ENCODE assay signal across 8 cellular contexts in genomic region chr3:58434990-58435389, GRCh38. TPM values are rescaled to one million over a fixed set of nuclear protein-coding genes. Genes with fewer than 3 reads are reported as not detected.
DNase-seq lines count a peak whose midpoint lies in the region; ATAC-seq, FAIRE-seq and TF ChIP-seq lines count a peak whose summit lies in the region.

No MANE protein-coding gene starts in this region.

- H3K4me2 ChIP-seq in A549, result peak overlapping the region; percentile 73

- no peak for FAIRE-seq in A549 (lab: Jason Lieb, UNC)

- DNase-seq in A549 (ENCODE audit: low read depth in 1 of 2, low spot score in 1 of 2) (peak in 1 of 2 experiments; percentile 11), chondrocyte (ENCODE audit: low spot score) (no peak), right lobe of liver (no peak), DMS79 treated with DMSO at 0.1 percent for 48 hours (lab: John Stamatoyannopoulos, UW) (no peak), NCI-H1105 treated with DMSO at 0.1 percent for 48 hours (lab: John Stamatoyannopoulos, UW) (no peak), mesenteric fat pad (ENCODE audit: low spot score) (no peak)
- no peak for DNase-seq in stimulated activated CD4-positive, alpha-beta T cell treated with anti-CD3 and anti-CD28 coated beads, Interleukin-15, amount 100 ng/mL, for 24 hours

- POLR2A ChIA-PET in A549 (lab: Yijun Ruan, JAX) (no interaction called here), HEK293 (lab: Yijun Ruan, JAX) (no interaction called here)

- H3K27ac ChIP-seq in A549 (peak overlapping the region in 1 of 2 experiments; percentile 95; a peak in 3 of 6 replicates), HEK293 (ENCODE audit: extremely low read depth, low read depth, low read length) (no peak overlapping the region), right lobe of liver (peak overlapping the region in 2 of 3 donors; percentile 86 to 90)

- intact Hi-C loops in right lobe of liver (cut with DNase I), result no loop called here

- H3K27me3 Mint-ChIP-seq in chondrocyte (ENCODE audit: low read depth), result no peaks in the 10 kb centered on the region

- no peak for TF ChIP-seq EP300 in A549 (IDR thresholded peaks at IDR 0.05)

- no peak for TF ChIP-seq CTCF in A549 (IDR thresholded peaks at IDR 0.05)
- TF ChIP-seq CTCF in HEK293 (tag by site-specific recombination; IDR thresholded peaks at IDR 0.05), result no peak
- no peak for TF ChIP-seq CTCF in chondrocyte (IDR thresholded peaks at IDR 0.05)
- TF ChIP-seq CTCF in right lobe of liver (IDR thresholded peaks at IDR 0.05), result no peak

- ATAC-seq in A549, result no peak; a peak in 1 of 6 replicates
- ATAC-seq in right lobe of liver, result no peak

- no peak overlapping the region for H3K4me3 ChIP-seq in A549
- no peak overlapping the region for H3K4me3 ChIP-seq in HEK293 (ENCODE audit: low read depth, low read length)
- no peak overlapping the region for H3K4me3 ChIP-seq in right lobe of liver

- peak overlapping the region; percentile 42 for H3K4me3 Mint-ChIP-seq in chondrocyte (ENCODE audit: unreplicated experiment)

- H3K36me3 ChIP-seq in HEK293 (ENCODE audit: control insufficient read depth in 2 of 2, insufficient read depth in 1 of 2, low read length in 2 of 2), result peaks cover 13 to 23% of the 10 kb centered on the region in 2 experiments
- H3K36me3 ChIP-seq in right lobe of liver, result peaks cover 0 to 21% (median 12%) of the 10 kb centered on the region in 4 donors

- peaks cover 21% of the 10 kb centered on the region for H3K4me1 ChIP-seq in A549
- H3K4me1 ChIP-seq in HEK293 (ENCODE audit: control insufficient read depth, insufficient read depth, low read length), result no peaks in the 10 kb centered on the region
- H3K4me1 ChIP-seq in right lobe of liver, result peaks cover 0 to 13% (median 8%) of the 10 kb centered on the region in 4 donors

- TF ChIP-seq RAD21 in A549 (conservative IDR thresholded peaks at IDR 0.05 in 1 of 2, IDR thresholded peaks at IDR 0.05 in 1 of 2), result no peak

- no peaks in the 10 kb centered on the region for H3K9me3 Mint-ChIP-seq in chondrocyte (ENCODE audit: low read depth)

- peak overlapping the region; percentile 88 for H3K27ac Mint-ChIP-seq in chondrocyte (ENCODE audit: unreplicated experiment)

- no peaks in the 10 kb centered on the region for H3K27me3 ChIP-seq in right lobe of liver

- WGBS in A549 (ENCODE audit: missing lambda C conversion rate), result 86% methylated on average over 1 of the region's 1 CpG
- 58% methylated on average over 1 of the region's 1 CpG for WGBS in right lobe of liver (ENCODE audit: insufficient coverage, low coverage, low lambda C conversion rate, missing lambda C conversion rate)

- H3K9me3 ChIP-seq in A549, result no peaks in the 10 kb centered on the region
- H3K9me3 ChIP-seq in HEK293 (ENCODE audit: control insufficient read depth, insufficient read depth, low read depth, low read length), result no peaks in the 10 kb centered on the region
- H3K9me3 ChIP-seq in right lobe of liver, result no peaks in the 10 kb centered on the region

- peaks cover 42% of the 10 kb centered on the region for H3K4me1 Mint-ChIP-seq in chondrocyte (ENCODE audit: low read depth)

- H3K36me3 Mint-ChIP-seq in chondrocyte (ENCODE audit: low read depth), result peaks cover 7% of the 10 kb centered on the region

- no peak for TF ChIP-seq POLR2A in A549 (IDR thresholded peaks at IDR 0.05; ENCODE audit: low read length)
- no peak for TF ChIP-seq POLR2A in right lobe of liver (IDR thresholded peaks at IDR 0.05)

- CTCF ChIA-PET in A549 (lab: Yijun Ruan, JAX) (interaction anchor here (2.1 kb wide), 1 partner anchor 57 kb away, joined by 6 read pairs; the partner anchor contains the start of gene KCTD6), HEK293 (lab: Yijun Ruan, JAX) (interaction anchor here (1.7 kb wide), 1 partner anchor 195 kb away, joined by 6 read pairs; no protein-coding TSS in a partner anchor)

TF ChIP-seq in A549, 52 proteins besides CTCF, POLR2A, EP300 and RAD21 (continues in another document):
- TF ChIP-seq, protein P1, sequence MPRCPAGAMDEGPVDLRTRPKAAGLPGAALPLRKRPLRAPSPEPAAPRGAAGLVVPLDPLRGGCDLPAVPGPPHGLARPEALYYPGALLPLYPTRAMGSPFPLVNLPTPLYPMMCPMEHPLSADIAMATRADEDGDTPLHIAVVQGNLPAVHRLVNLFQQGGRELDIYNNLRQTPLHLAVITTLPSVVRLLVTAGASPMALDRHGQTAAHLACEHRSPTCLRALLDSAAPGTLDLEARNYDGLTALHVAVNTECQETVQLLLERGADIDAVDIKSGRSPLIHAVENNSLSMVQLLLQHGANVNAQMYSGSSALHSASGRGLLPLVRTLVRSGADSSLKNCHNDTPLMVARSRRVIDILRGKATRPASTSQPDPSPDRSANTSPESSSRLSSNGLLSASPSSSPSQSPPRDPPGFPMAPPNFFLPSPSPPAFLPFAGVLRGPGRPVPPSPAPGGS (IDR thresholded peaks at IDR 0.05), result no peak
- TF ChIP-seq HDAC2 (IDR thresholded peaks at IDR 0.05), result no peak
- TF ChIP-seq FOSL2 (IDR thresholded peaks at IDR 0.05), result no peak
- TF ChIP-seq FOSL2 (CRISPR knock-in tag; IDR thresholded peaks at IDR 0.05), result no peak
- TF ChIP-seq HOXB5 (CRISPR knock-in tag; IDR thresholded peaks at IDR 0.05), result no peak
- no peak for TF ChIP-seq FOSB (CRISPR knock-in tag; IDR thresholded peaks at IDR 0.05)
- TF ChIP-seq HOXB13 (CRISPR knock-in tag; IDR thresholded peaks at IDR 0.05; ENCODE audit: low read depth), result no peak

TF ChIP-seq in HEK293, 187 proteins besides CTCF, POLR2A, EP300 and RAD21:
- peak; percentile 27; the same call in 1 of the 2 replicates for TF ChIP-seq ZNF600 (tag by site-specific recombination; IDR thresholded peaks at IDR 0.05)
- no peak for TF ChIP-seq ZNF624 (tag by site-specific recombination; IDR thresholded peaks at IDR 0.05)

RNA-seq across cellular contexts. Expression of gene PDHB, which starts 1.4 kb away (rescaled TPM):
- polyA plus RNA-seq in A549 (2011; rRNA removed), result 97.7 and 113 TPM in 2 replicates
- 50.0 and 51.3 TPM in 2 replicates for polyA plus RNA-seq in A549 (2012; cell fraction: cytosol; rRNA removed)
- polyA plus RNA-seq in A549 (2012; cell fraction: nucleus; rRNA removed), result 17.8 and 24.4 TPM in 2 replicates
- 76.9 to 83.4 TPM (median 82.0 TPM) in 3 replicates for polyA plus RNA-seq in A549 (2017; fragmentation: RNase III; extraction: RNeasy Plus Mini Kit Qiagen cat#74134 plus additional on column Dnase treatment)
- polyA minus RNA-seq in A549 (2011; rRNA and poly(A)+ RNA removed), result 32.3 and 36.6 TPM in 2 replicates
- total RNA-seq in chondrocyte, result 80.5 to 97.7 TPM (median 84.7 TPM) in 3 replicates
- 10 to 100 TPM; 35.5 to 70.2 (median 47.3) TPM for total RNA-seq in right lobe of liver
- total RNA-seq in mesenteric fat pad, result 55.2 TPM

RNA-seq across cellular contexts. Expression of gene KCTD6, which starts 56.9 kb away (rescaled TPM):
- polyA plus RNA-seq in A549 (2011; rRNA removed) (24.4 and 24.5 TPM in 2 replicates), A549 (2017; fragmentation: RNase III; extraction: RNeasy Plus Mini Kit Qiagen cat#74134 plus additional on column Dnase treatment) (7.8 to 8.5 TPM (median 8.1 TPM) in 3 replicates)
- 5.2 and 5.8 TPM in 2 replicates for polyA plus RNA-seq in A549 (2012; cell fraction: cytosol; rRNA removed)
- 2.4 and 4.7 TPM in 2 replicates for polyA plus RNA-seq in A549 (2012; cell fraction: nucleus; rRNA removed)
- 9.6 and 13.4 TPM in 2 replicates for polyA minus RNA-seq in A549 (2011; rRNA and poly(A)+ RNA removed)
- total RNA-seq in chondrocyte (8.6 to 12.9 TPM (median 9.7 TPM) in 3 replicates), right lobe of liver (1 to 10 TPM; 4.3 to 9.6 (median 8.0) TPM), mesenteric fat pad (8.0 TPM)
